Comparison of ENCODE assay signal across 8 cellular contexts in the genomic region with DNA sequence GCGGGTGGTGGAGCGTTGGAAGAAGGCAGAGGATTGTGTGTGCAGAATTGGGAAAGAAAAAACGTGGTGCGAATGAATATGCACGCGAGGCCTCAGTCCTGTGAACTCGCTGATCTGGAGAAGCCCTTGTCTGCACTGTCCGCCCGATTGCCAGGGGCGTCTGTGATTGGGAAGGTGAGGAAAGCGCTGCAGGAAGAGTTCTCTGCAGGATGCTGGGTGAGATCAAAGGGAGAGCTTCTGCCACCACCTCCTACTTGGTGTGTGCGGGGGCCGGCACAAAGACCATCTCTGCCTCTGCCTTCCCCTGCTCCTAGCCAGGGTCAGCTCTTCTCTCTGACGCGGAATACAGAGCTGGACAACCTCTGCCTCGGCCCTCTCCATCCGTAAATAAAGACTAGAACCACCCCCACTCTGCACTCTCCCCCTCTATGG. TPM values are rescaled to one million over a fixed set of nuclear protein-coding genes. Genes with fewer than 3 reads are reported as not detected.
A peak's percentile ranks its signal among the peaks of the same experiment; 100 is the strongest.
DNase-seq lines count a peak whose midpoint lies in the region; ATAC-seq and TF ChIP-seq lines count a peak whose summit lies in the region.

No MANE protein-coding gene starts in this region.

- H3K27me3 Mint-ChIP-seq in stimulated activated naive CD8-positive, alpha-beta T cell treated with anti-CD3 and anti-CD28 coated beads, Interleukin-15, Interleukin-2, amounts not matched to agents 100 ng/mL and 50 ng/mL, for 24 hours = no peaks in the 10 kb centered on the region

- no peak for TF ChIP-seq POLR2A in breast epithelium (IDR thresholded peaks at IDR 0.05)

- peaks cover 43% of the 10 kb centered on the region for H3K4me1 Mint-ChIP-seq in stimulated activated naive CD8-positive, alpha-beta T cell treated with anti-CD3 and anti-CD28 coated beads, Interleukin-15, Interleukin-2, amounts not matched to agents 100 ng/mL and 50 ng/mL, for 24 hours (ENCODE audit: low read depth)

- 17 to 32% methylated on average over 14 to 16 of the region's 17 CpGs for WGBS in mesodermal cell (ENCODE audit: insufficient coverage in 2 of 2), 2 experiments

- no peak overlapping the region for H3K27ac Mint-ChIP-seq in stimulated activated naive CD8-positive, alpha-beta T cell treated with anti-CD3 and anti-CD28 coated beads, Interleukin-15, Interleukin-2, amounts not matched to agents 100 ng/mL and 50 ng/mL, for 24 hours

- H3K4me1 ChIP-seq in breast epithelium (peaks cover 4 to 15% of the 10 kb centered on the region in 2 donors), mesodermal cell (ENCODE audit: control insufficient read depth, insufficient read depth, low read length, poor library complexity, severe bottlenecking) (peaks cover 7% of the 10 kb centered on the region)

- DNase-seq in stimulated activated naive CD8-positive, alpha-beta T cell treated with anti-CD3 and anti-CD28 coated beads, Interleukin-15, Interleukin-2, amounts not matched to agents 100 U/mL and 50 U/mL, for 24 hours = no peak
- DNase-seq in breast epithelium (ENCODE audit: low spot score in 2 of 2) = no peak
- no peak for DNase-seq in dermis blood vessel endothelial cell
- no peak for DNase-seq in G401 (ENCODE audit: low spot score)

- no peaks in the 10 kb centered on the region for H3K9me3 Mint-ChIP-seq in stimulated activated naive CD8-positive, alpha-beta T cell treated with anti-CD3 and anti-CD28 coated beads, Interleukin-15, Interleukin-2, amounts not matched to agents 100 ng/mL and 50 ng/mL, for 24 hours

- no peaks in the 10 kb centered on the region for H3K27me3 ChIP-seq in breast epithelium

- intact Hi-C loops in breast epithelium (cut with DNase I; ENCODE audit: low total_unique reads) = no loop called here

- H3K27ac ChIP-seq in breast epithelium (peak overlapping the region in 1 of 2 donors; percentile 20), mesodermal cell (ENCODE audit: low read depth, low read length, severe bottlenecking) (peak overlapping the region; percentile 36)

- H3K4me3 ChIP-seq in breast epithelium (peak overlapping the region; percentile 97 to 99 (median 97)), mesodermal cell (ENCODE audit: extremely low read depth, insufficient read depth, low read length, poor library complexity, severe bottlenecking) (peak overlapping the region; percentile 100)

- no peak for ATAC-seq in stimulated activated naive CD8-positive, alpha-beta T cell treated with anti-CD3 and anti-CD28 coated beads, Interleukin-15, Interleukin-2, amounts not matched to agents 100 U/mL and 50 U/mL, for 24 hours
- no peak for ATAC-seq in GM19467 (IDR thresholded peaks at IDR 0.05; ENCODE audit: unreplicated experiment)
- no peak for ATAC-seq in HG02970 (IDR thresholded peaks at IDR 0.05; ENCODE audit: low FRiP score, unreplicated experiment)

- peak overlapping the region; percentile 95 for H3K4me3 Mint-ChIP-seq in stimulated activated naive CD8-positive, alpha-beta T cell treated with anti-CD3 and anti-CD28 coated beads, Interleukin-15, Interleukin-2, amounts not matched to agents 100 ng/mL and 50 ng/mL, for 24 hours

- in situ Hi-C loops in G401 (cut with HindIII; ENCODE audit: low sequenced_read_pairs) = no loop called here

- H3K9me3 ChIP-seq in breast epithelium (no peaks in the 10 kb centered on the region), mesodermal cell (ENCODE audit: control insufficient read depth, low read length) (no peaks in the 10 kb centered on the region)

- H3K36me3 Mint-ChIP-seq in stimulated activated naive CD8-positive, alpha-beta T cell treated with anti-CD3 and anti-CD28 coated beads, Interleukin-15, Interleukin-2, amounts not matched to agents 100 ng/mL and 50 ng/mL, for 24 hours (ENCODE audit: low read depth) = peaks cover 4% of the 10 kb centered on the region

- no peak for TF ChIP-seq CTCF in breast epithelium (IDR thresholded peaks at IDR 0.05)

- H3K36me3 ChIP-seq in breast epithelium (no peaks in the 10 kb centered on the region), mesodermal cell (ENCODE audit: control insufficient read depth, insufficient read depth, low read length) (peaks cover 18% of the 10 kb centered on the region)

RNA-seq across cellular contexts. Expression of a gene that starts 0.8 kb away (rescaled TPM):
- 100 to 1,000 TPM; 114 to 146 (median 117) TPM for total RNA-seq in breast epithelium
- 137 TPM for polyA plus RNA-seq in mesodermal cell (2013, experiment 1 of 2)
- 122 TPM for polyA plus RNA-seq in mesodermal cell (2013, experiment 2 of 2)
- total RNA-seq in dermis blood vessel endothelial cell = 82.2 and 136 TPM in 2 replicates
- 130 and 145 TPM in 2 replicates for total RNA-seq in G401 (2014; rRNA removed; shearing (Covaris generic))

RNA-seq across cellular contexts. Expression of a gene that starts 25.3 kb away (rescaled TPM):
- under 1 TPM in 1 of 3 donors, not detected in 2; under 0.01 TPM for total RNA-seq in breast epithelium
- polyA plus RNA-seq in mesodermal cell (2013, experiment 1 of 2) = 0.07 TPM
- polyA plus RNA-seq in mesodermal cell (2013, experiment 2 of 2) = not detected
- total RNA-seq in dermis blood vessel endothelial cell = under 0.01 and 0.05 TPM in 2 replicates
- total RNA-seq in G401 (2014; rRNA removed; shearing (Covaris generic)) = not detected in 2 replicates

RNA-seq across cellular contexts. Expression of a gene that starts 29.6 kb away (rescaled TPM):
- total RNA-seq in breast epithelium (not detected), dermis blood vessel endothelial cell (not detected in 2 replicates)
- polyA plus RNA-seq in mesodermal cell (2013, experiment 1 of 2) = not detected
- not detected for polyA plus RNA-seq in mesodermal cell (2013, experiment 2 of 2)
- not detected in 2 replicates for total RNA-seq in G401 (2014; rRNA removed; shearing (Covaris generic))

RNA-seq across cellular contexts. Expression of a gene that starts 33.0 kb away (rescaled TPM):
- total RNA-seq in breast epithelium = under 1 TPM in 1 of 3 donors, not detected in 2; 0.48 TPM
- polyA plus RNA-seq in mesodermal cell (2013, experiment 1 of 2) = 0.15 TPM
- not detected for polyA plus RNA-seq in mesodermal cell (2013, experiment 2 of 2)
- 0.17 TPM in 1 of 2 replicates, not detected in the other for total RNA-seq in dermis blood vessel endothelial cell
- total RNA-seq in G401 (2014; rRNA removed; shearing (Covaris generic)) = not detected in 2 replicates

RNA-seq across cellular contexts. Expression of a gene that starts 34.5 kb away (rescaled TPM):
- 10 to 100 TPM; 22.7 to 55.8 (median 54.4) TPM for total RNA-seq in breast epithelium
- polyA plus RNA-seq in mesodermal cell (2013, experiment 1 of 2) = 30.2 TPM
- 23.6 TPM for polyA plus RNA-seq in mesodermal cell (2013, experiment 2 of 2)
- 10.2 and 15.4 TPM in 2 replicates for total RNA-seq in dermis blood vessel endothelial cell
- 26.3 and 28.6 TPM in 2 replicates for total RNA-seq in G401 (2014; rRNA removed; shearing (Covaris generic))
